12 cellular contexts compared by ENCODE assay signal in the genomic region with DNA sequence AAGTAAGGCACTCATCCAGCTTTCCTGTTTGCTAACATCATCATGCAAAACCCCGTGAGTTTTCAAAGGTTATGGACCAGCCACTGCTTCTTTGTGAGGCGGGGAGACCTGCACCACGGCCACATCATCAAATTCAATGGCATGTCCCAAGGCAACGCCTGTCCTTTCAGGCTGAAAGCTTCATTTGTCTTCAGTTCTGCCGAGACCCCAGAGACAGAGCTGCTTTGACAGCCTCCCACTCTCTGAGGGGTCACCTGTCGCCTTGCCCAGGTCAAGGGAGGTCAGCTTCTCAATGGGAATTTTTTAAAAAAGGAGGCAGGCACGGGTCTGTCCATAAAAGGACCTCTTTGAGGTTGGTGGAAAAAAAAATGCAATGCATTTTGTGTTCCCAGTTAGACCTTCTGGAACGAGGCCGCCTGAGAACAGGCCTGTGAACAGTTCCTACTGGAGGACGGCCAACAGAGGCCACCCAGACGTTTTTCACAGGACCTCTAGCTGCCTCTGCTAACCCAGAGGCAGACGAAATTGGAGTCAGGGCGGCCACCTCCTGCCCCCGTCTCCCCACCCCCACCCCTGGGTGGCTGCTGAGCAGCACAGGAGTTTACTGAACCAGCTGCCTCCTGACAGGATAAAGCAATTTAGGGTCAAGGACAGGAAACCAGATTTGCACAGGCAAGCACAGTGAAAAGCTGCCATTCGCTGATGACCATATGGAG.
A peak's percentile ranks its signal among the peaks of the same experiment; 100 is the strongest.
DNase-seq lines count a peak whose midpoint lies in the region; ATAC-seq lines count a peak whose summit lies in the region.
"Had no signal": no experiment of that assay in that cellular context is flagged by ENCODE, and none has a peak within 500 bp of the region (broad histone marks: within the 10 kb centered on the region; RNA-seq: fewer than 3 reads in every experiment).

No MANE protein-coding gene starts in this region.

- H3K4me1 ChIP-seq in skeletal muscle tissue (ENCODE audit: control insufficient read depth in 3 of 3, insufficient read depth in 3 of 3, low read length in 3 of 3) (peaks cover 0 to 3% (median 0%) of the 10 kb centered on the region in 3 donors), GM23248 (ENCODE audit: insufficient read depth) (no peaks in the 10 kb centered on the region)

- H3K4me2 ChIP-seq in GM23248 (ENCODE audit: unreplicated experiment) = no peak overlapping the region

- H3K9me2 ChIP-seq in GM23248 (ENCODE audit: insufficient read depth) = no peaks in the 10 kb centered on the region

- H3F3A ChIP-seq in GM23248 (ENCODE audit: insufficient read depth) = no peaks in the 10 kb centered on the region

- H3K36me3 ChIP-seq in skeletal muscle tissue (ENCODE audit: control insufficient read depth in 3 of 3, insufficient read depth in 3 of 3, low read length in 3 of 3) (no peaks in the 10 kb centered on the region), GM23248 (ENCODE audit: low read depth) (no peaks in the 10 kb centered on the region)

- no peaks in the 10 kb centered on the region for H3K79me2 ChIP-seq in GM23248 (ENCODE audit: insufficient read depth)

- H3K9ac ChIP-seq in skeletal muscle tissue (ENCODE audit: low read depth in 1 of 3, low read length in 3 of 3) (no peak overlapping the region), GM23248 (no peak overlapping the region)

- ATAC-seq in left lobe of liver (peak; percentile 65), GM19455 (IDR thresholded peaks at IDR 0.05; ENCODE audit: unreplicated experiment) (no peak), HG02678 (IDR thresholded peaks at IDR 0.05; ENCODE audit: unreplicated experiment) (no peak)

- H3K27ac ChIP-seq in cingulate gyrus (ENCODE audit: low read depth, low read length) (peak overlapping the region; percentile 41), skeletal muscle tissue (ENCODE audit: low read depth, low read length) (peak overlapping the region; percentile 59), GM23248 (no peak overlapping the region)

- H3K9me3 ChIP-seq in skeletal muscle tissue (ENCODE audit: control insufficient read depth in 3 of 3, low read length in 3 of 3) (no peaks in the 10 kb centered on the region), GM23248 (ENCODE audit: low read depth) (no peaks in the 10 kb centered on the region)

- no peaks in the 10 kb centered on the region for H3K27me3 ChIP-seq in skeletal muscle tissue (ENCODE audit: control insufficient read depth in 3 of 3, insufficient read depth in 3 of 3, low read length in 3 of 3)
- no peaks in the 10 kb centered on the region for H3K27me3 ChIP-seq in GM23248 (replicated peaks; ENCODE audit: insufficient read depth)

- DNase-seq in NCI-H82 treated with DMSO at 0.1 percent for 48 hours (lab: John Stamatoyannopoulos, UW; ENCODE audit: unreplicated experiment) = peak; percentile 71
- peak; percentile 46 for DNase-seq in left lobe of liver (ENCODE audit: low spot score)
- no peak for DNase-seq in superior temporal gyrus (ENCODE audit: extremely low spot score)
- DNase-seq in GM23248 = no peak
- DNase-seq: activated CD4-positive, alpha-beta T cell treated with anti-CD3 and anti-CD28 coated beads, Interleukin-2, amount 50 U/mL, for 4 hours; activated effector memory CD4-positive, alpha-beta T cell treated with anti-CD3 and anti-CD28 coated beads, Interleukin-2, amount 50 U/mL, for 16 hours; NCI-H1092 treated with DMSO at 0.1 percent for 48 hours; NCI-H526 treated with DMSO at 0.1 percent for 48 hours had no signal

- no peak overlapping the region for H2AFZ ChIP-seq in GM23248

- WGBS in GM23248 (ENCODE audit: low coverage in 1 of 2, low lambda C conversion rate in 2 of 2, missing lambda C conversion rate in 2 of 2), 2 experiments = 7 to 11% methylated on average over 14 to 15 of the region's 15 CpGs

- in situ Hi-C loops in GM23248 (cut with MboI) = no loop called here

- H3K4me3 ChIP-seq in skeletal muscle tissue (ENCODE audit: low read length in 3 of 3) (no peak overlapping the region), GM23248 (no peak overlapping the region)

- H4K20me1 ChIP-seq in GM23248 (ENCODE audit: insufficient read depth) = no peaks in the 10 kb centered on the region

Comparison
In these comparisons a context has a peak if more than half of its experiments do, and no peak if none do; other contexts are left out.
1. DNase-seq: peak in NCI-H82 treated with DMSO at 0.1 percent for 48 hours (single experiment) and left lobe of liver (single experiment); none in superior temporal gyrus (single experiment) and GM23248 (single experiment).